Comparison of ENCODE assay signal across 8 cellular contexts in the genomic region with DNA sequence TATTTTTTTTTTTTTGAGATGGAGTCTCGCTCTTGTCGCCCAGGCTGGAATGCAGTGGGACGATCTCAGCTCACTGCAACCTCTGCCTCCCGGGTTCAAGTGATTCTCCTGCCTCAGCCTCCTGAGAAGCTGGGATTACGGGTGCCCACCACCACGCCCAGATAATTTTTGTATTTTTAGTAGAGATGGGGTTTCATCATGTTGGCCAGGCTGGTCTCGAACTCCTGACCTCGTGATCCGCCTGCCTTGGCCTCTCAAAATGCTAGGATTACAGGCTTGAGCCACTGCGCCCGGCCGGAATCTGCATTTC. TPM values are rescaled to one million over a fixed set of nuclear protein-coding genes. Genes with fewer than 3 reads are reported as not detected.
DNase-seq lines count a peak whose midpoint lies in the region; ATAC-seq and TF ChIP-seq lines count a peak whose summit lies in the region.
"Not testable (repeated sequence)": the region's sequence is repeated elsewhere in the genome, so short reads cannot be mapped to it uniquely, and the experiment has no call there.

No MANE protein-coding gene starts in this region.

- DNase-seq in BJ (ENCODE audit: low read depth); IMR-90; ascending aorta (ENCODE audit: low spot score in 2 of 2); endodermal cell: not testable (repeated sequence)

- not testable (repeated sequence) for H3K27me3 ChIP-seq in BJ (ENCODE audit: control insufficient read depth, insufficient read depth, low read length); IMR-90 (ENCODE audit: control insufficient read depth, insufficient read depth, low read length); ascending aorta; endodermal cell (ENCODE audit: control insufficient read depth, insufficient read depth, low read length, poor library complexity, severe bottlenecking); iPS-18a (ENCODE audit: control insufficient read depth, insufficient read depth, low read length); neural cell (ENCODE audit: insufficient read depth, low read depth, low read length)

- CTCF ChIA-PET in BJ (lab: Yijun Ruan, JAX) = interaction anchor here (5.3 to 8.5 kb wide), 2 partner anchors 107 to 170 kb away, joined by 54 to 90 read pairs; a partner anchor contains a TSS
- CTCF ChIA-PET in IMR-90 (lab: Yijun Ruan, JAX) = not testable (repeated sequence)

- not testable (repeated sequence) for H3K79me2 ChIP-seq in neural cell (replicated peaks; ENCODE audit: insufficient read depth, low read length)

- dilution Hi-C loops in IMR-90 (cut with HindIII; ENCODE audit: low sequenced_read_pairs, unreplicated experiment) = not testable (repeated sequence)

- TF ChIP-seq RAD21 in IMR-90 (IDR thresholded peaks at IDR 0.05; ENCODE audit: low read length); neural cell (conservative IDR thresholded peaks at IDR 0.05): not testable (repeated sequence)

- TF ChIP-seq POLR2A in IMR-90 (IDR thresholded peaks at IDR 0.05; ENCODE audit: low read depth, low read length) = not testable (repeated sequence)

- not testable (repeated sequence) for H3K9me3 ChIP-seq in IMR-90 (ENCODE audit: control insufficient read depth, insufficient read depth, low read length); ascending aorta; endodermal cell (ENCODE audit: control insufficient read depth, low read length); iPS-18a (ENCODE audit: control insufficient read depth, low read depth, low read length); neural cell (ENCODE audit: low read length)

- H3K9ac ChIP-seq in IMR-90 (ENCODE audit: low read depth, low read length) (peak overlapping the region; percentile 84; the same call in 1 of the 2 replicates), endodermal cell (ENCODE audit: extremely low read depth, low read length, poor library complexity, severe bottlenecking) (peak overlapping the region; percentile 82), iPS-18a (ENCODE audit: low read length) (peak overlapping the region; percentile 82), neural cell (ENCODE audit: low read length) (peak overlapping the region; percentile 88)

- not testable (repeated sequence) for H2BK20ac ChIP-seq in IMR-90 (ENCODE audit: low read depth, low read length)

- not testable (repeated sequence) for TF ChIP-seq EP300 in neural cell (conservative IDR thresholded peaks at IDR 0.05; ENCODE audit: poor library complexity, severe bottlenecking)

- intact Hi-C loops in IMR-90 (cut with micrococcal nuclease) (loop anchor here (10.0 kb wide), 1 partner anchor 451 kb away; no protein-coding TSS in a partner anchor), ascending aorta (cut with DNase I) (loop anchor here (5.0 kb wide), 1 partner anchor 169 kb away; no protein-coding TSS in a partner anchor)

- H4K8ac ChIP-seq in IMR-90 (ENCODE audit: low read depth in 2 of 2, low read length in 2 of 2) = peak overlapping the region; percentile 94

- not testable (repeated sequence) for BruUV-seq in IMR-90 (replicated peaks; lab: Mats Ljungman, UMichigan)

- H3F3A ChIP-seq in neural cell (ENCODE audit: insufficient read depth, low read length, poor library complexity, severe bottlenecking) = not testable (repeated sequence)

- POLR2A ChIA-PET in BJ (lab: Charles Lee); IMR-90 (lab: Charles Lee; ENCODE audit: unreplicated experiment): not testable (repeated sequence)

- not testable (repeated sequence) for H3K9me3 Mint-ChIP-seq in endodermal cell; stimulated activated naive CD8-positive, alpha-beta T cell treated with anti-CD3 and anti-CD28 coated beads, Interleukin-15, Interleukin-2, amounts not matched to agents 100 ng/mL and 50 ng/mL, for 24 hours

- H2AK5ac ChIP-seq in IMR-90 (ENCODE audit: low read depth, low read length) = peak overlapping the region; percentile 83; the same call in 1 of the 2 replicates

- not testable (repeated sequence) for H3K27ac ChIP-seq in IMR-90 (ENCODE audit: insufficient read depth, low read length); ascending aorta; endodermal cell (ENCODE audit: low read depth, low read length); iPS-18a (ENCODE audit: low read length); neural cell (ENCODE audit: low read length)
- peak overlapping the region; percentile 90; the same call in 1 of the 2 replicates for H3K27ac ChIP-seq in VCaP

- H3K36me3 Mint-ChIP-seq in endodermal cell (ENCODE audit: low read depth); stimulated activated naive CD8-positive, alpha-beta T cell treated with anti-CD3 and anti-CD28 coated beads, Interleukin-15, Interleukin-2, amounts not matched to agents 100 ng/mL and 50 ng/mL, for 24 hours (ENCODE audit: low read depth): not testable (repeated sequence)

- H2BK5ac ChIP-seq in IMR-90 (ENCODE audit: low read depth, low read length, poor library complexity, severe bottlenecking) = not testable (repeated sequence)

- H3K36me3 ChIP-seq in BJ (ENCODE audit: control insufficient read depth, insufficient read depth, low read length); IMR-90 (ENCODE audit: control insufficient read depth, insufficient read depth, low read length); ascending aorta; endodermal cell (ENCODE audit: control insufficient read depth, insufficient read depth, low read length); iPS-18a (ENCODE audit: control insufficient read depth, low read depth, low read length); neural cell (ENCODE audit: insufficient read depth, low read length): not testable (repeated sequence)

- not testable (repeated sequence) for H3K18ac ChIP-seq in IMR-90 (ENCODE audit: low read depth, low read length)

- H3K4me1 Mint-ChIP-seq in endodermal cell = peaks cover 48% of the 10 kb centered on the region
- peaks cover 43% of the 10 kb centered on the region for H3K4me1 Mint-ChIP-seq in stimulated activated naive CD8-positive, alpha-beta T cell treated with anti-CD3 and anti-CD28 coated beads, Interleukin-15, Interleukin-2, amounts not matched to agents 100 ng/mL and 50 ng/mL, for 24 hours (ENCODE audit: low read depth)

- H3K4me1 ChIP-seq in IMR-90 (ENCODE audit: control insufficient read depth, insufficient read depth, low read length); ascending aorta: not testable (repeated sequence)
- H3K4me1 ChIP-seq in endodermal cell (ENCODE audit: control insufficient read depth, insufficient read depth, low read length) (peaks cover 56% of the 10 kb centered on the region), iPS-18a (ENCODE audit: control insufficient read depth, low read depth, low read length) (peaks cover 16% of the 10 kb centered on the region)

- peak overlapping the region; percentile 69 for H3K4me3 Mint-ChIP-seq in endodermal cell
- H3K4me3 Mint-ChIP-seq in stimulated activated naive CD8-positive, alpha-beta T cell treated with anti-CD3 and anti-CD28 coated beads, Interleukin-15, Interleukin-2, amounts not matched to agents 100 ng/mL and 50 ng/mL, for 24 hours = peak overlapping the region; percentile 81

- not testable (repeated sequence) for H3K9me2 ChIP-seq in neural cell (ENCODE audit: insufficient read depth, low read length)

- ATAC-seq in IMR-90 (ENCODE audit: low read depth) = not testable (repeated sequence)

- H3K4me3 ChIP-seq in BJ (ENCODE audit: low read depth, low read length) (peak overlapping the region; percentile 68), IMR-90 (ENCODE audit: insufficient read depth, low read depth, low read length) (peak overlapping the region; percentile 76), ascending aorta (peak overlapping the region; percentile 95 to 97), endodermal cell (ENCODE audit: low read length) (peak overlapping the region; percentile 85), iPS-18a (ENCODE audit: low read length) (peak overlapping the region; percentile 82), neural cell (ENCODE audit: low read length) (peak overlapping the region; percentile 100)

- 87% methylated on average over 10 of the region's 12 CpGs; no CpG with 5 or more reads in 1 of the 2 experiments for WGBS in IMR-90 (ENCODE audit: extremely low coverage in 2 of 2, insufficient read length in 1 of 2), 2 experiments
- 83 to 86% methylated on average over 8 to 12 of the region's 12 CpGs for WGBS in endodermal cell (ENCODE audit: insufficient coverage in 1 of 2, insufficient read length in 1 of 2), 2 experiments

- not testable (repeated sequence) for H2BK15ac ChIP-seq in IMR-90 (ENCODE audit: low read depth, low read length)

- peak overlapping the region; percentile 93 for H2AK9ac ChIP-seq in IMR-90 (replicated peaks; ENCODE audit: low read depth, low read length, poor library complexity)

- not testable (repeated sequence) for TF ChIP-seq CTCF in BJ (IDR thresholded peaks at IDR 0.05; ENCODE audit: insufficient read depth, low read depth, low read length); IMR-90 (conservative IDR thresholded peaks at IDR 0.05; ENCODE audit: low read depth, low read length); VCaP (conservative IDR thresholded peaks at IDR 0.05); ascending aorta (IDR thresholded peaks at IDR 0.05); endodermal cell (conservative IDR thresholded peaks at IDR 0.05); neural cell (IDR thresholded peaks at IDR 0.05; ENCODE audit: poor library complexity, severe bottlenecking)

- not testable (repeated sequence) for H2BK120ac ChIP-seq in IMR-90 (ENCODE audit: low read depth, low read length)

- H3K79me1 ChIP-seq in IMR-90 (ENCODE audit: low read depth in 1 of 2, low read length in 2 of 2) = not testable (repeated sequence)

- H2AFZ ChIP-seq in IMR-90 (replicated peaks; ENCODE audit: low read length, poor library complexity); neural cell (ENCODE audit: low read depth, low read length): not testable (repeated sequence)

- peak overlapping the region; percentile 92 for H3K27ac Mint-ChIP-seq in endodermal cell
- peak overlapping the region; percentile 84 for H3K27ac Mint-ChIP-seq in stimulated activated naive CD8-positive, alpha-beta T cell treated with anti-CD3 and anti-CD28 coated beads, Interleukin-15, Interleukin-2, amounts not matched to agents 100 ng/mL and 50 ng/mL, for 24 hours

- H3K4ac ChIP-seq in IMR-90 (ENCODE audit: low read depth, low read length) = peak overlapping the region; percentile 79; the same call in 1 of the 2 replicates

- not testable (repeated sequence) for H3K23ac ChIP-seq in IMR-90 (ENCODE audit: low read depth, low read length)

- not testable (repeated sequence) for H3K27me3 Mint-ChIP-seq in endodermal cell (ENCODE audit: insufficient read depth); stimulated activated naive CD8-positive, alpha-beta T cell treated with anti-CD3 and anti-CD28 coated beads, Interleukin-15, Interleukin-2, amounts not matched to agents 100 ng/mL and 50 ng/mL, for 24 hours

- not testable (repeated sequence) for H4K20me1 ChIP-seq in IMR-90 (ENCODE audit: insufficient read depth, low read length); neural cell (ENCODE audit: insufficient read depth)

- H3K4me2 ChIP-seq in IMR-90 (ENCODE audit: low read depth, low read length) = peak overlapping the region; percentile 89
- peak overlapping the region; percentile 31 for H3K4me2 ChIP-seq in neural cell (ENCODE audit: low read length)

- peak overlapping the region; percentile 83; the same call in 1 of the 2 replicates for H4K5ac ChIP-seq in IMR-90 (ENCODE audit: low read depth, low read length)

- H4K91ac ChIP-seq in IMR-90 (ENCODE audit: insufficient read depth, low read depth, low read length) = not testable (repeated sequence)

- H3K56ac ChIP-seq in IMR-90 (ENCODE audit: extremely low read depth, insufficient read depth, low read length) = not testable (repeated sequence)

- H3K9me1 ChIP-seq in IMR-90 (ENCODE audit: insufficient read depth, low read length) = not testable (repeated sequence)

- in situ Hi-C loops in IMR-90 (cut with MboI; ENCODE audit: low sequenced_read_pairs) = not testable (repeated sequence)

- H3K14ac ChIP-seq in IMR-90 (replicated peaks; ENCODE audit: low read depth, low read length) = peak overlapping the region; percentile 54; the same call in 1 of the 2 replicates

RNA-seq across cellular contexts. Expression of a gene that starts 22.2 kb away (rescaled TPM):
- polyA plus RNA-seq in BJ (2011; rRNA removed) (not detected in 2 replicates), IMR-90 (2012; rRNA removed) (not detected in 2 replicates), neural cell (not detected in 2 replicates)
- not detected in 2 replicates for polyA minus RNA-seq in BJ (2011; rRNA and poly(A)+ RNA removed)
- total RNA-seq in IMR-90 (2012; rRNA removed) (not detected in 2 replicates), ascending aorta (not detected), endodermal cell (under 1 TPM in 1 of 2 donors, not detected in 1; 0.33 TPM)
- not detected in 2 replicates for polyA plus RNA-seq in IMR-90 (2012; cell fraction: cytosol; rRNA removed)
- not detected in 2 replicates for polyA plus RNA-seq in IMR-90 (2012; cell fraction: nucleus; rRNA removed; ENCODE audit: low replicate concordance)
- not detected for polyA plus RNA-seq in endodermal cell (2013, experiment 1 of 2)
- polyA plus RNA-seq in endodermal cell (2013, experiment 2 of 2) = 0.33 TPM
- polyA minus RNA-seq in neural cell = not detected in 2 replicates

RNA-seq across cellular contexts. Expression of a gene that starts 39.5 kb away (rescaled TPM):
- polyA plus RNA-seq in BJ (2011; rRNA removed) = 24.8 and 30.7 TPM in 2 replicates
- 22.5 and 23.7 TPM in 2 replicates for polyA minus RNA-seq in BJ (2011; rRNA and poly(A)+ RNA removed)
- total RNA-seq in IMR-90 (2012; rRNA removed) = 52.7 and 53.6 TPM in 2 replicates
- polyA plus RNA-seq in IMR-90 (2012; rRNA removed) = 16.6 and 19.5 TPM in 2 replicates
- 10.6 and 17.7 TPM in 2 replicates for polyA plus RNA-seq in IMR-90 (2012; cell fraction: cytosol; rRNA removed)
- 5.5 and 7.2 TPM in 2 replicates for polyA plus RNA-seq in IMR-90 (2012; cell fraction: nucleus; rRNA removed; ENCODE audit: low replicate concordance)
- 0.11 TPM for total RNA-seq in ascending aorta
- 10 to 100 TPM; 59.7 to 89.6 TPM for total RNA-seq in endodermal cell
- 113 TPM for polyA plus RNA-seq in endodermal cell (2013, experiment 1 of 2)
- polyA plus RNA-seq in endodermal cell (2013, experiment 2 of 2) = 112 TPM
- 1.4 and 2.3 TPM in 2 replicates for polyA plus RNA-seq in neural cell
- 1.4 and 3.2 TPM in 2 replicates for polyA minus RNA-seq in neural cell

Comparison
In these comparisons a context has a peak if more than half of its experiments do, and no peak if none do; other contexts are left out.
1. RNA of a gene that starts 39.5 kb away (total RNA-seq): 59.7 to 89.6 TPM in endodermal cell and 52.7 to 53.6 TPM in IMR-90; 0.11 TPM in ascending aorta (single experiment); every median in the first group is over 10 times any median in the second.
2. Peak in every context shown above with its lines, with median percentiles within 50 percentile points of each other: H3K4me3 ChIP-seq and H3K9ac ChIP-seq.